Comparison of ENCODE assay signal across 26 cellular contexts in the genomic region with DNA sequence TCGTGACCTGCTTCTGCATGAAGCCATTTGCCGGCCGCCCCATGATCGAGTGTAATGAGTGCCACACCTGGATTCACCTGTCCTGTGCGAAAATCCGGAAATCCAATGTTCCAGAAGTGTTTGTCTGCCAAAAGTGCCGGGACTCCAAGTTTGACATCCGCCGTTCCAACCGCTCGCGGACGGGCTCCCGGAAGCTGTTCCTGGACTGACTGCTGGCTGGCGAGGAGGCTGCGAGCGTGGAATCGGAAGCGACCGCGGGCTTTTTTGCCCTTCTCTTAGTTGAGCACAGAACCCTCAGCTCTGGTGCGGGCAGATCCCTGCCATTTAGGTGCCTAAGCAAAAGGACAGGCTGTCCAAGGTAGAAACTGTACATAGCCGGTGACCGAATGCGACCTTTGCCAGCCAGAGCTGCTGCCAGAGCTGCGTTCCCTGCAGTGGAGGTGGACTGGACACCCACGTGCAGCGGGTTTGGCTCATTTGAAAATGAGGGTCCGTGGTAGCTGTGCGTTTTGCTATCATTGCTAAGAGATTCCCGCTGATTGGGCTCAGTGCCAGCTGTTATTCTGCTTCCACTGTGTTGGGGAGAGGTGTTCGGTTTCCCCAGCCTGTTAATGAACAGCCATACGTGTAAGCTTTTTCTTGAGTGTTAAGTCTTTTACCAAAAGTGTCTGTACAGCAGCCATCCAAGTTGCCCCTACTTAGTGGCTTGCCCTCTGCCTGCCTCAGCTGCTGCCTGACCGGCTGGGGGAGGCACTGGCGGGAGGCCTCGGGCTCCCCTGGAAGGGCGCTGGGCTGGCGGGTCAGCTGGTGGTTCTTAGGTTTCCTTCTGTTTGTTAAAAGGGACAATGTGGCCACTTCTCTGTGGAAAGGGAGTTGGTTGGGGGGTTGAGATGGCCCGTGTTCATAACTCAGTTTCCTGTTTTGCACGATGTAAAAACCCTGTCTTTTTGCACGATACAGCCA. TPM values are rescaled to one million over a fixed set of nuclear protein-coding genes. Genes with fewer than 3 reads are reported as not detected.
DNase-seq lines count a peak whose midpoint lies in the region; ATAC-seq and TF ChIP-seq lines count a peak whose summit lies in the region.
"Had no signal": no experiment of that assay in that cellular context is flagged by ENCODE, and none has a peak within 500 bp of the region (broad histone marks: within the 10 kb centered on the region; RNA-seq: fewer than 3 reads in every experiment).

No MANE protein-coding gene starts in this region.

- H3K4me3 Mint-ChIP-seq in endothelial cell (ENCODE audit: unreplicated experiment), result peak overlapping the region; percentile 21
- no peak overlapping the region for H3K4me3 Mint-ChIP-seq in stimulated activated memory B cell treated with anti-CD40 and anti-IgM and Interleukin-4, amounts not matched to agents 10 μg/mL and 1 μg/mL and 100 μg/mL, for 72 hours
- H3K4me3 Mint-ChIP-seq: activated B cell treated with CpG ODN at 0.5 μM for 24 hours; activated T-cell treated with anti-CD3 and anti-CD28 coated beads, Interleukin-2, amount 50 U/mL, for 72 hours had no signal

- H4K20me1 ChIP-seq in OCI-LY7 (ENCODE audit: insufficient read depth, low read length) (no peaks in the 10 kb centered on the region), osteoblast (ENCODE audit: insufficient read depth, low read length) (peaks cover 60% of the 10 kb centered on the region)

- H3K36me3 Mint-ChIP-seq in endothelial cell (ENCODE audit: low read depth, unreplicated experiment), result peaks cover 20% of the 10 kb centered on the region
- H3K36me3 Mint-ChIP-seq in stimulated activated memory B cell treated with anti-CD40 and anti-IgM and Interleukin-4, amounts not matched to agents 10 μg/mL and 1 μg/mL and 100 μg/mL, for 72 hours, result peaks cover 17% of the 10 kb centered on the region

- intact Hi-C loops in A673 (cut with micrococcal nuclease; ENCODE audit: unreplicated experiment), result no loop called here
- intact Hi-C loops in OCI-LY7 (cut with micrococcal nuclease; ENCODE audit: unreplicated experiment), result no loop called here

- DNase-seq in A673 (ENCODE audit: low spot score) (no peak), OCI-LY7 (ENCODE audit: low spot score) (no peak), endothelial cell (ENCODE audit: low spot score) (no peak), osteoblast (ENCODE audit: insufficient read length, low spot score, missing footprints) (peak; percentile 87), AML-193 (lab: John Stamatoyannopoulos, UW) (no peak), HCEC 1CT (no peak)
- DNase-seq: activated B cell treated with CpG ODN at 0.5 μM for 24 hours; activated naive CD4-positive, alpha-beta T cell treated with Interleukin-2 at 50 U/mL for 16 hours; activated T-cell treated with anti-CD3 and anti-CD28 coated beads, Interleukin-2, amount 50 U/mL, for 72 hours; C1 segment of cervical spinal cord; Caco-2; DND-41; Karpas-422; kidney glomerular epithelial cell; NCI-H146; NCI-H2171; NCI-H510A; NK-92 treated with Interleukin-12 subunit alpha and Interleukin-12 subunit beta, amount 100 ng/mL, for 24 hours; stimulated activated CD4-positive, alpha-beta T cell treated with anti-CD3 and anti-CD28 coated beads, Interleukin-1b, Interleukin-23, amount 100 ng/mL, for 48 hours; stimulated activated CD8-positive, alpha-beta memory T cell treated with anti-CD3 and anti-CD28 coated beads, Interleukin-4, amount 100 ng/mL, for 48 hours; T1000 had no signal

- H3K4me1 ChIP-seq in A673 (ENCODE audit: insufficient read depth, low read length, poor library complexity, severe bottlenecking), result peaks cover 4% of the 10 kb centered on the region
- peaks cover 24% of the 10 kb centered on the region for H3K4me1 ChIP-seq in OCI-LY7 (ENCODE audit: insufficient read depth, low read length, poor library complexity, severe bottlenecking)
- peaks cover 9% of the 10 kb centered on the region for H3K4me1 ChIP-seq in osteoblast (ENCODE audit: insufficient read depth, low read length)
- H3K4me1 ChIP-seq: Caco-2 had no signal

- H3K9me3 ChIP-seq in A673 (ENCODE audit: low read depth, low read length, poor library complexity, severe bottlenecking), result no peaks in the 10 kb centered on the region
- H3K9me3 ChIP-seq in OCI-LY7 (ENCODE audit: low read length), result no peaks in the 10 kb centered on the region
- no peaks in the 10 kb centered on the region for H3K9me3 ChIP-seq in osteoblast (ENCODE audit: low read depth, low read length)
- H3K9me3 ChIP-seq: Caco-2, neutrophil had no signal

- H3K79me2 ChIP-seq in OCI-LY7 (ENCODE audit: insufficient read depth, low read depth, low read length), result peaks cover 9% of the 10 kb centered on the region; the same call in 1 of the 2 replicates
- peaks cover 84% of the 10 kb centered on the region for H3K79me2 ChIP-seq in osteoblast (ENCODE audit: insufficient read depth, low read length)

- peaks cover 63% of the 10 kb centered on the region for H3K36me3 ChIP-seq in A673 (ENCODE audit: insufficient read depth, low read length, poor library complexity, severe bottlenecking)
- peaks cover 64% of the 10 kb centered on the region for H3K36me3 ChIP-seq in OCI-LY7 (ENCODE audit: insufficient read depth, low read length)
- H3K36me3 ChIP-seq in osteoblast (ENCODE audit: insufficient read depth, low read length), result peaks cover 59% of the 10 kb centered on the region

- H3K27ac ChIP-seq in A673 (ENCODE audit: low read depth, low read length, poor library complexity, severe bottlenecking) (peak overlapping the region; percentile 37), OCI-LY7 (ENCODE audit: low read depth, low read length, poor library complexity, severe bottlenecking) (no peak overlapping the region), osteoblast (ENCODE audit: low read depth, low read length) (no peak overlapping the region)
- H3K27ac ChIP-seq: neutrophil had no signal

- H3K27me3 Mint-ChIP-seq in endothelial cell (ENCODE audit: unreplicated experiment), result peaks cover 5% of the 10 kb centered on the region
- H3K27me3 Mint-ChIP-seq in stimulated activated memory B cell treated with anti-CD40 and anti-IgM and Interleukin-4, amounts not matched to agents 10 μg/mL and 1 μg/mL and 100 μg/mL, for 72 hours, result no peaks in the 10 kb centered on the region
- H3K27me3 Mint-ChIP-seq: activated B cell treated with CpG ODN at 0.5 μM for 24 hours, brain, type B pancreatic cell had no signal

- H3K4me1 Mint-ChIP-seq in endothelial cell (ENCODE audit: unreplicated experiment), result no peaks in the 10 kb centered on the region
- peaks cover 19% of the 10 kb centered on the region for H3K4me1 Mint-ChIP-seq in stimulated activated memory B cell treated with anti-CD40 and anti-IgM and Interleukin-4, amounts not matched to agents 10 μg/mL and 1 μg/mL and 100 μg/mL, for 72 hours

- no peak overlapping the region for H3K4me3 ChIP-seq in A673 (ENCODE audit: low read depth, low read length, poor library complexity, severe bottlenecking)
- H3K4me3 ChIP-seq in OCI-LY7 (ENCODE audit: low read depth, low read length, poor library complexity, severe bottlenecking), result no peak overlapping the region
- H3K4me3 ChIP-seq in osteoblast (ENCODE audit: insufficient read depth, low read length), result no peak overlapping the region

- no peak for TF ChIP-seq CTCF in A673 (conservative IDR thresholded peaks at IDR 0.05; ENCODE audit: low read depth, low read length)
- TF ChIP-seq CTCF in OCI-LY7 (conservative IDR thresholded peaks at IDR 0.05; ENCODE audit: low read length), result no peak
- no peak for TF ChIP-seq CTCF in endothelial cell (IDR thresholded peaks at IDR 0.05; ENCODE audit: unreplicated experiment)
- TF ChIP-seq CTCF in osteoblast (IDR thresholded peaks at IDR 0.05; ENCODE audit: extremely low read depth, low read depth, low read length), result no peak

- peak overlapping the region; percentile 17 for H3K27ac Mint-ChIP-seq in endothelial cell (ENCODE audit: unreplicated experiment)
- H3K27ac Mint-ChIP-seq in stimulated activated memory B cell treated with anti-CD40 and anti-IgM and Interleukin-4, amounts not matched to agents 10 μg/mL and 1 μg/mL and 100 μg/mL, for 72 hours, result no peak overlapping the region
- H3K27ac Mint-ChIP-seq: activated B cell treated with CpG ODN at 0.5 μM for 24 hours; activated T-cell treated with anti-CD3 and anti-CD28 coated beads, Interleukin-2, amount 50 U/mL, for 72 hours; type B pancreatic cell had no signal

- H2AFZ ChIP-seq in OCI-LY7 (ENCODE audit: low read length) (no peak overlapping the region), osteoblast (ENCODE audit: low read length) (no peak overlapping the region)

- BruUV-seq in A673 (replicated peaks; lab: Mats Ljungman, UMichigan) (TSS peak; percentile 10), OCI-LY7 (replicated peaks; lab: Mats Ljungman, UMichigan) (TSS peak; percentile 45)

- H3K27me3 ChIP-seq in A673 (replicated peaks; ENCODE audit: insufficient read depth, low read depth, low read length, poor library complexity) (no peaks in the 10 kb centered on the region), osteoblast (ENCODE audit: insufficient read depth, low read length) (no peaks in the 10 kb centered on the region)
- H3K27me3 ChIP-seq: neutrophil had no signal

- H3K9me2 ChIP-seq in OCI-LY7 (ENCODE audit: insufficient read depth, low read length), result no peaks in the 10 kb centered on the region

- H3K9me3 Mint-ChIP-seq in endothelial cell (ENCODE audit: unreplicated experiment), result no peaks in the 10 kb centered on the region
- no peaks in the 10 kb centered on the region for H3K9me3 Mint-ChIP-seq in stimulated activated memory B cell treated with anti-CD40 and anti-IgM and Interleukin-4, amounts not matched to agents 10 μg/mL and 1 μg/mL and 100 μg/mL, for 72 hours
- H3K9me3 Mint-ChIP-seq: activated B cell treated with CpG ODN at 0.5 μM for 24 hours; activated T-cell treated with anti-CD3 and anti-CD28 coated beads, Interleukin-2, amount 50 U/mL, for 72 hours; brain; type B pancreatic cell had no signal

- H3K4me2 ChIP-seq in OCI-LY7 (ENCODE audit: low read length), result no peak overlapping the region
- no peak overlapping the region for H3K4me2 ChIP-seq in osteoblast (ENCODE audit: insufficient read depth, low read length)

- no peak for ATAC-seq in stimulated activated memory B cell treated with anti-CD40 and anti-IgM and Interleukin-4, amounts not matched to agents 10 μg/mL and 1 μg/mL and 100 μg/mL, for 72 hours
- ATAC-seq in GM19351 (IDR thresholded peaks at IDR 0.05; ENCODE audit: unreplicated experiment), result no peak
- ATAC-seq: activated T-cell treated with anti-CD3 and anti-CD28 coated beads, Interleukin-2, amount 50 U/mL, for 72 hours had no signal

- POLR2A ChIA-PET in A673 (lab: Charles Lee; ENCODE audit: low non-redundant PET) (interaction anchor here (0.7 kb wide), 1 partner anchor 21 kb away, joined by 3 read pairs; no protein-coding TSS in a partner anchor), OCI-LY7 (lab: Charles Lee) (no interaction called here)

- CTCF ChIA-PET in A673 (lab: Charles Lee) (interaction anchor here (0.6 kb wide), 1 partner anchor 35 kb away, joined by 3 read pairs; no protein-coding TSS in a partner anchor), OCI-LY7 (lab: Charles Lee; ENCODE audit: unreplicated experiment) (no interaction called here)

RNA-seq across cellular contexts. Expression of gene THAP3, which starts 3.0 kb away (rescaled TPM):
- 23.6 and 27.9 TPM in 2 replicates for total RNA-seq in A673 (2021)
- total RNA-seq in OCI-LY7 (2014; rRNA removed; shearing (Covaris generic)), result 22.4 and 24.9 TPM in 2 replicates
- 17.2 and 19.0 TPM in 2 replicates for total RNA-seq in OCI-LY7 (2022)
- total RNA-seq in endothelial cell (ENCODE audit: unreplicated experiment), result 13.5 TPM
- total RNA-seq in osteoblast, result 19.2 and 19.5 TPM in 2 replicates

RNA-seq across cellular contexts. Expression of gene PHF13, which starts 8.2 kb away (rescaled TPM):
- total RNA-seq in A673 (2021) (37.8 and 44.2 TPM in 2 replicates), OCI-LY7 (2022) (14.6 and 14.7 TPM in 2 replicates), endothelial cell (ENCODE audit: unreplicated experiment) (21.6 TPM), osteoblast (13.4 and 16.8 TPM in 2 replicates)
- total RNA-seq in OCI-LY7 (2014; rRNA removed; shearing (Covaris generic)), result 5.3 and 7.9 TPM in 2 replicates

RNA-seq across cellular contexts. Expression of gene KLHL21, which starts 19.0 kb away (rescaled TPM):
- total RNA-seq in A673 (2021) (29.4 and 38.0 TPM in 2 replicates), OCI-LY7 (2022) (5.6 and 7.6 TPM in 2 replicates), endothelial cell (ENCODE audit: unreplicated experiment) (5.0 TPM), osteoblast (76.3 and 86.1 TPM in 2 replicates)
- 7.2 and 7.4 TPM in 2 replicates for total RNA-seq in OCI-LY7 (2014; rRNA removed; shearing (Covaris generic))

RNA-seq across cellular contexts. Expression of gene ZBTB48, which starts 41.9 kb away (rescaled TPM):
- total RNA-seq in A673 (2021), result 29.9 and 35.3 TPM in 2 replicates
- total RNA-seq in OCI-LY7 (2014; rRNA removed; shearing (Covaris generic)), result 28.9 and 41.9 TPM in 2 replicates
- 51.3 and 58.2 TPM in 2 replicates for total RNA-seq in OCI-LY7 (2022)
- 32.2 TPM for total RNA-seq in endothelial cell (ENCODE audit: unreplicated experiment)
- total RNA-seq in osteoblast, result 11.5 and 14.5 TPM in 2 replicates
